In genomic region chr13:106561551-106562170, GRCh38 we compare ENCODE assay signal across 8 cellular contexts. TPM values are rescaled to one million over a fixed set of nuclear protein-coding genes. Genes with fewer than 3 reads are reported as not detected.
DNase-seq lines count a peak whose midpoint lies in the region; ATAC-seq and TF ChIP-seq lines count a peak whose summit lies in the region.

No MANE protein-coding gene starts in this region.

- H3K4me1 Mint-ChIP-seq in CD8-positive, alpha-beta T cell (ENCODE audit: low read depth) = peaks cover 75% of the 10 kb centered on the region
- H3K4me1 Mint-ChIP-seq in brain = peaks cover 74% of the 10 kb centered on the region
- peaks cover 39 to 85% (median 75%) of the 10 kb centered on the region in 4 donors for H3K4me1 Mint-ChIP-seq in naive thymus-derived CD8-positive, alpha-beta T cell

- H3K36me3 Mint-ChIP-seq in CD8-positive, alpha-beta T cell = peaks cover 33% of the 10 kb centered on the region
- peaks cover 30% of the 10 kb centered on the region for H3K36me3 Mint-ChIP-seq in brain
- H3K36me3 Mint-ChIP-seq in naive thymus-derived CD8-positive, alpha-beta T cell = peaks cover 0 to 33% (median 14%) of the 10 kb centered on the region in 3 donors

- POLR2A ChIA-PET in CD8-positive, alpha-beta T cell (lab: Charles Lee) = no interaction called here
- POLR2A ChIA-PET in naive thymus-derived CD8-positive, alpha-beta T cell (lab: Charles Lee) = interaction anchor here (0.8 kb wide), 1 partner anchor 25 kb away, joined by 3 read pairs; no protein-coding TSS in a partner anchor

- H3K9me3 ChIP-seq in CD8-positive, alpha-beta T cell (ENCODE audit: low read length) = no peaks in the 10 kb centered on the region

- CTCF ChIA-PET in CD8-positive, alpha-beta T cell (lab: Charles Lee) = interaction anchor here (0.9 kb wide), 1 partner anchor 25 kb away, joined by 4 read pairs; no protein-coding TSS in a partner anchor

- H3K36me3 ChIP-seq in CD8-positive, alpha-beta T cell (ENCODE audit: insufficient read depth, low read length) = peaks cover 19% of the 10 kb centered on the region
- H3K36me3 ChIP-seq in KMS-11 (ENCODE audit: insufficient read depth) = peaks cover 3% of the 10 kb centered on the region; the same call in 1 of the 2 replicates

- intact Hi-C loops in CD8-positive, alpha-beta T cell (cut with DNase I, micrococcal nuclease) = loop anchor here in 1 of 2 experiments (10.0 kb wide), 1 partner anchor 1653 kb away; the partner anchor contains the start of genes ABHD13 and LIG4

- peak overlapping the region; percentile 29; the same call in 1 of the 2 replicates for H3K4me2 ChIP-seq in KMS-11

- H3K27me3 Mint-ChIP-seq in CD8-positive, alpha-beta T cell (ENCODE audit: low read depth) = no peaks in the 10 kb centered on the region
- peaks cover 2% of the 10 kb centered on the region for H3K27me3 Mint-ChIP-seq in brain
- H3K27me3 Mint-ChIP-seq in naive thymus-derived CD8-positive, alpha-beta T cell = no peaks in the 10 kb centered on the region

- H3K4me3 Mint-ChIP-seq in CD8-positive, alpha-beta T cell = peak overlapping the region; percentile 21
- peak overlapping the region in 4 of 5 experiments; percentile 38 to 60 (median 58) for H3K4me3 Mint-ChIP-seq in brain
- peak overlapping the region; percentile 5 to 59 (median 48) for H3K4me3 Mint-ChIP-seq in naive thymus-derived CD8-positive, alpha-beta T cell

- no peak overlapping the region for H3K27ac ChIP-seq in CD8-positive, alpha-beta T cell (ENCODE audit: low read depth, low read length)
- peak overlapping the region; percentile 48 for H3K27ac ChIP-seq in KMS-11

- H2AFZ ChIP-seq in KMS-11 (ENCODE audit: low read depth) = no peak overlapping the region

- peaks cover 70% of the 10 kb centered on the region for H4K20me1 ChIP-seq in KMS-11 (ENCODE audit: insufficient read depth)

- no peaks in the 10 kb centered on the region for H3K27me3 ChIP-seq in CD8-positive, alpha-beta T cell (ENCODE audit: insufficient read depth, low read length)
- no peaks in the 10 kb centered on the region for H3K27me3 ChIP-seq in KMS-11 (ENCODE audit: insufficient read depth, low read depth)

- ATAC-seq in CD8-positive, alpha-beta T cell = peak; percentile 71
- ATAC-seq in GM21447 (IDR thresholded peaks at IDR 0.05; ENCODE audit: unreplicated experiment) = peak; percentile 68
- ATAC-seq in naive thymus-derived CD8-positive, alpha-beta T cell = peak; percentile 64 to 78

- TF ChIP-seq CTCF in CD8-positive, alpha-beta T cell (IDR thresholded peaks at IDR 0.05) = no peak
- no peak for TF ChIP-seq CTCF in KMS-11 (conservative IDR thresholded peaks at IDR 0.05; ENCODE audit: low read depth, low read length)
- no peak for TF ChIP-seq CTCF in brain (conservative IDR thresholded peaks at IDR 0.05)

- no peak overlapping the region for H3K9ac ChIP-seq in KMS-11

- peaks cover 47% of the 10 kb centered on the region for H3K4me1 ChIP-seq in CD8-positive, alpha-beta T cell (ENCODE audit: insufficient read depth, low read length)
- H3K4me1 ChIP-seq in KMS-11 (ENCODE audit: low read depth, poor library complexity, severe bottlenecking) = peaks cover 54% of the 10 kb centered on the region

- H3K27ac Mint-ChIP-seq in CD8-positive, alpha-beta T cell = peak overlapping the region; percentile 78
- H3K27ac Mint-ChIP-seq in brain = peak overlapping the region in 4 of 5 experiments; percentile 26 to 84 (median 52)
- H3K27ac Mint-ChIP-seq in naive thymus-derived CD8-positive, alpha-beta T cell = peak overlapping the region in 8 of 10 donors; percentile 8 to 70 (median 50)

- DNase-seq in CD8-positive, alpha-beta T cell = peak in 3 of 7 experiments; percentile 17 to 35 (median 23)
- peak in 2 of 10 donors; percentile 3 to 13 for DNase-seq in naive thymus-derived CD8-positive, alpha-beta T cell
- DNase-seq in NCI-H146 (lab: John Stamatoyannopoulos, UW) = no peak
- no peak for DNase-seq in NCI-H526 treated with DMSO at 0.1 percent for 48 hours (lab: John Stamatoyannopoulos, UW)
- no peak for DNase-seq in DMS153 treated with DMSO at 0.1 percent for 48 hours (lab: John Stamatoyannopoulos, UW; ENCODE audit: unreplicated experiment)

- no peaks in the 10 kb centered on the region for H3K9me3 Mint-ChIP-seq in CD8-positive, alpha-beta T cell
- H3K9me3 Mint-ChIP-seq in brain = no peaks in the 10 kb centered on the region
- H3K9me3 Mint-ChIP-seq in naive thymus-derived CD8-positive, alpha-beta T cell = no peaks in the 10 kb centered on the region

- peaks cover 95% of the 10 kb centered on the region for H3K79me2 ChIP-seq in KMS-11 (ENCODE audit: insufficient read depth, low read depth)

- H3K4me3 ChIP-seq in CD8-positive, alpha-beta T cell (ENCODE audit: low read depth, low read length) = no peak overlapping the region
- no peak overlapping the region for H3K4me3 ChIP-seq in KMS-11 (IDR thresholded peaks at IDR 0.05; ENCODE audit: insufficient read depth, low read depth, low read length)

RNA-seq across cellular contexts. Expression of gene ARGLU1, which starts 6.3 kb away (rescaled TPM):
- total RNA-seq in CD8-positive, alpha-beta T cell = 100 to 1,000 TPM; 130 to 145 TPM
- 10.1 TPM for polyA plus RNA-seq in brain (ENCODE audit: insufficient read depth, low read depth, low replicate concordance)
- 100 to 1,000 TPM; 281 to 294 TPM for total RNA-seq in naive thymus-derived CD8-positive, alpha-beta T cell
- 10 to 100 TPM; 37.0 to 46.3 (median 40.3) TPM for polyA plus RNA-seq in naive thymus-derived CD8-positive, alpha-beta T cell

RNA-seq across cellular contexts. Expression of gene EFNB2, which starts 26.2 kb away (rescaled TPM):
- under 1 TPM; 0.57 to 0.61 TPM for total RNA-seq in CD8-positive, alpha-beta T cell
- 7.3 TPM for polyA plus RNA-seq in brain (ENCODE audit: insufficient read depth, low read depth, low replicate concordance)
- under 1 TPM; 0.49 TPM for total RNA-seq in naive thymus-derived CD8-positive, alpha-beta T cell
- under 1 TPM in 1 of 3 donors, not detected in 2; 0.12 TPM for polyA plus RNA-seq in naive thymus-derived CD8-positive, alpha-beta T cell
